Comparison of ENCODE assay signal across 28 cellular contexts in the genomic region with DNA sequence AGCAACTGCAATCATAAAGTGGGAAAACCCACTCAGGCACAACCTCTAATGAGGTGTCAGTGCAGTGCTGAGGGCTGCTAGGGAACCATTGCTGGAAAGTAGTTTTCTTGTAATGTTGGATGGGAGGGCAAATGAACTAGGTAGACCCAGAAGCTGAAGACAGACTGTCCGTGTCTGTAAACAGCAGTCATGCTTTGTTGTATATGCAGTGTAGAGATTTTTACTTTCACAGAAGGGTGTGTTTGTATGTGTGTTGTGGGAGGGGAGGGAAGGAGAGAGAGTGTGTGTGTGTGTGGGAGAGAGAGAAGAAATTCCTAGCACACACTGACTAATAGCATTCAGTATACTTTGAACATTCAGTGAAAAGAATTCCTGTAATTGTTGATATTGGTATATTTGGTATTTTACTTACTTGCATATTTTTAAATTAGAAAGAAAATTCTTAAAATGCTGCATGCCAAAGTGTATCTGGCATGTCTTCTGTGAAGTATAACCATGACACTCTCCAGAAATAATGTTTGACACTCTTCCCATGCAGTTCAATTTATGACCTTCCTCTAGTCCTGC. TPM values are rescaled to one million over a fixed set of nuclear protein-coding genes. Genes with fewer than 3 reads are reported as not detected.
DNase-seq lines count a peak whose midpoint lies in the region; ATAC-seq, FAIRE-seq and TF ChIP-seq lines count a peak whose summit lies in the region.
"Had no signal": no experiment of that assay in that cellular context is flagged by ENCODE, and none has a peak within 500 bp of the region (broad histone marks: within the 10 kb centered on the region; RNA-seq: fewer than 3 reads in every experiment).

No MANE protein-coding gene starts in this region.

- H3K4me1 Mint-ChIP-seq in GM23338 = peaks cover 3% of the 10 kb centered on the region; the same call in 2 of the 3 replicates
- no peaks in the 10 kb centered on the region for H3K4me1 Mint-ChIP-seq in HFFc6 (ENCODE audit: low read depth)
- H3K4me1 Mint-ChIP-seq: activated naive CD8-positive, alpha-beta T cell treated with anti-CD3 and anti-CD28 coated beads, Interleukin-2, amount 50 U/mL, for 24 hours; CD4-positive, CD25-positive, alpha-beta regulatory T cell had no signal

- FAIRE-seq in islet of Langerhans (lab: Jason Lieb, UNC) (peak; percentile 24), pancreas (lab: Jason Lieb, UNC) (no peak)
- FAIRE-seq: RCC 7860, TTC549 had no signal

- H3K9me2 ChIP-seq in GM23338 (ENCODE audit: insufficient read depth) = no peaks in the 10 kb centered on the region

- no peaks in the 10 kb centered on the region for H3K9me3 ChIP-seq in pancreas
- H3K9me3 ChIP-seq: ovary, SJSA1, tibial nerve had no signal

- H2AFZ ChIP-seq in GM23338 = no peak overlapping the region

- H3K79me2 ChIP-seq in GM23338 (replicated peaks; ENCODE audit: insufficient read depth) = no peaks in the 10 kb centered on the region

- H3K4me3 Mint-ChIP-seq in GM23338 (no peak overlapping the region), HFFc6 (no peak overlapping the region)
- H3K4me3 Mint-ChIP-seq: activated naive CD8-positive, alpha-beta T cell treated with anti-CD3 and anti-CD28 coated beads, Interleukin-2, amount 50 U/mL, for 24 hours; CD4-positive, CD25-positive, alpha-beta regulatory T cell; naive thymus-derived CD4-positive, alpha-beta T cell; stimulated activated naive CD8-positive, alpha-beta T cell treated with anti-CD3 and anti-CD28 coated beads, Interleukin-15, Interleukin-2, amounts not matched to agents 100 ng/mL and 50 ng/mL, for 24 hours had no signal

- no peak overlapping the region for H3K4me2 ChIP-seq in GM23338

- H3K9me3 Mint-ChIP-seq in GM23338 = no peaks in the 10 kb centered on the region
- H3K9me3 Mint-ChIP-seq in HFFc6 = no peaks in the 10 kb centered on the region
- H3K9me3 Mint-ChIP-seq: activated naive CD8-positive, alpha-beta T cell treated with anti-CD3 and anti-CD28 coated beads, Interleukin-2, amount 50 U/mL, for 24 hours; stimulated activated naive CD8-positive, alpha-beta T cell treated with anti-CD3 and anti-CD28 coated beads, Interleukin-15, Interleukin-2, amounts not matched to agents 100 ng/mL and 50 ng/mL, for 24 hours had no signal

- no peak overlapping the region for H3K4me3 ChIP-seq in GM23338
- H3K4me3 ChIP-seq in pancreas = no peak overlapping the region
- H3K4me3 ChIP-seq: coronary artery, ovary, SJSA1, tibial nerve had no signal

- DNase-seq in GM23338 (ENCODE audit: low spot score) (no peak), astrocyte of the hippocampus (ENCODE audit: low read depth, low spot score) (peak; percentile 54), pancreas (no peak), HFFc6 (no peak), cerebellar cortex (ENCODE audit: low spot score) (no peak), glomerular visceral epithelial cell (ENCODE audit: extremely low spot score) (no peak)
- DNase-seq: activated CD4-positive, alpha-beta T cell treated with anti-CD3 and anti-CD28 coated beads for 1 hour; activated gamma-delta T cell treated with Interleukin-2 at 50 U/mL for 16 hours; activated naive CD8-positive, alpha-beta T cell treated with anti-CD3 and anti-CD28 coated beads, Interleukin-2, amount 50 U/mL, for 24 hours; activated T-cell treated with anti-CD3 and anti-CD28 coated beads, Interleukin-2, amount 50 U/mL, for 1 hour; brain microvascular endothelial cell; CD4-positive, CD25-positive, alpha-beta regulatory T cell; GOT3; Karpas-422; mesendoderm; naive thymus-derived CD4-positive, alpha-beta T cell; ovary; stimulated activated CD4-positive, alpha-beta T cell treated with anti-CD3 and anti-CD28 coated beads, Interleukin-15, amount 100 ng/mL, for 24 hours had no signal

- intact Hi-C loops in pancreas (cut with DNase I) = no loop called here

- no peaks in the 10 kb centered on the region for H4K20me1 ChIP-seq in GM23338 (replicated peaks; ENCODE audit: insufficient read depth)

- H3K27ac ChIP-seq in GM23338 (ENCODE audit: low read depth) = no peak overlapping the region
- no peak overlapping the region for H3K27ac ChIP-seq in pancreas
- H3K27ac ChIP-seq: brain microvascular endothelial cell, coronary artery, ovary, SJSA1 had no signal

- H3F3A ChIP-seq in GM23338 (replicated peaks; ENCODE audit: low read depth) = no peaks in the 10 kb centered on the region

- 0 out of 2 replicates have a peak overlapping the region, but pooled peaks have one; percentile 24 for H3K27ac Mint-ChIP-seq in GM23338
- H3K27ac Mint-ChIP-seq in HFFc6 = no peak overlapping the region
- H3K27ac Mint-ChIP-seq: activated naive CD8-positive, alpha-beta T cell treated with anti-CD3 and anti-CD28 coated beads, Interleukin-2, amount 50 U/mL, for 24 hours; CD4-positive, CD25-positive, alpha-beta regulatory T cell; naive thymus-derived CD4-positive, alpha-beta T cell; stimulated activated naive CD8-positive, alpha-beta T cell treated with anti-CD3 and anti-CD28 coated beads, Interleukin-15, Interleukin-2, amounts not matched to agents 100 ng/mL and 50 ng/mL, for 24 hours had no signal

- H3K36me3 Mint-ChIP-seq in GM23338 (ENCODE audit: low read depth) (no peaks in the 10 kb centered on the region), HFFc6 (ENCODE audit: low read depth) (no peaks in the 10 kb centered on the region)
- H3K36me3 Mint-ChIP-seq: CD4-positive, CD25-positive, alpha-beta regulatory T cell; naive thymus-derived CD4-positive, alpha-beta T cell had no signal

- TF ChIP-seq CTCF in GM23338 (conservative IDR thresholded peaks at IDR 0.05; ENCODE audit: low read depth in 2 of 2) = no peak
- no peak for TF ChIP-seq CTCF in pancreas (IDR thresholded peaks at IDR 0.05)
- TF ChIP-seq CTCF in HFFc6 (IDR thresholded peaks at IDR 0.05) = no peak

- H3K27me3 ChIP-seq in GM23338 (ENCODE audit: insufficient read depth) (no peaks in the 10 kb centered on the region), pancreas (no peaks in the 10 kb centered on the region)
- H3K27me3 ChIP-seq: brain microvascular endothelial cell, ovary, SJSA1, tibial nerve had no signal

- H3K4me1 ChIP-seq in GM23338 (ENCODE audit: insufficient read depth) (no peaks in the 10 kb centered on the region; the same call in 1 of the 2 replicates), pancreas (peaks cover 0 to 3% (median 0%) of the 10 kb centered on the region in 3 donors)

- 67 to 74% methylated on average over 1 of the region's 1 CpG for whole genome bisulfite sequencing in pancreas, 2 donors

- H3K27me3 Mint-ChIP-seq in GM23338 (ENCODE audit: insufficient read depth, low read depth, poor library complexity) (peaks cover 2% of the 10 kb centered on the region), HFFc6 (ENCODE audit: insufficient read depth) (no peaks in the 10 kb centered on the region)
- H3K27me3 Mint-ChIP-seq: activated naive CD8-positive, alpha-beta T cell treated with anti-CD3 and anti-CD28 coated beads, Interleukin-2, amount 50 U/mL, for 24 hours; CD4-positive, CD25-positive, alpha-beta regulatory T cell; stimulated activated naive CD8-positive, alpha-beta T cell treated with anti-CD3 and anti-CD28 coated beads, Interleukin-15, Interleukin-2, amounts not matched to agents 100 ng/mL and 50 ng/mL, for 24 hours had no signal

- ATAC-seq in GM23338 (no peak), pancreas (peak in 3 of 4 donors; percentile 21 to 29 (median 27)), GM21360 (IDR thresholded peaks at IDR 0.05; ENCODE audit: unreplicated experiment) (no peak)
- ATAC-seq: activated naive CD8-positive, alpha-beta T cell treated with anti-CD3 and anti-CD28 coated beads, Interleukin-2, amount 50 U/mL, for 24 hours; naive thymus-derived CD4-positive, alpha-beta T cell; sciatic nerve had no signal

- H3K36me3 ChIP-seq in GM23338 (ENCODE audit: insufficient read depth) = no peaks in the 10 kb centered on the region
- no peaks in the 10 kb centered on the region for H3K36me3 ChIP-seq in pancreas
- H3K36me3 ChIP-seq: brain microvascular endothelial cell, ovary, SJSA1, tibial nerve had no signal

TF ChIP-seq in GM23338, 12 proteins besides CTCF, POLR2A, EP300 and RAD21 (continues in another document):
- no peak for TF ChIP-seq JUNB (IDR thresholded peaks at IDR 0.05; ENCODE audit: unreplicated experiment)
- no peak for TF ChIP-seq STAT1 (IDR thresholded peaks at IDR 0.05; ENCODE audit: unreplicated experiment)
- no peak for TF ChIP-seq NANOG (IDR thresholded peaks at IDR 0.05; ENCODE audit: borderline replicate concordance)
- no peak for TF ChIP-seq EZH2 (IDR thresholded peaks at IDR 0.05; ENCODE audit: low read depth, unreplicated experiment)
- TF ChIP-seq, protein P1, sequence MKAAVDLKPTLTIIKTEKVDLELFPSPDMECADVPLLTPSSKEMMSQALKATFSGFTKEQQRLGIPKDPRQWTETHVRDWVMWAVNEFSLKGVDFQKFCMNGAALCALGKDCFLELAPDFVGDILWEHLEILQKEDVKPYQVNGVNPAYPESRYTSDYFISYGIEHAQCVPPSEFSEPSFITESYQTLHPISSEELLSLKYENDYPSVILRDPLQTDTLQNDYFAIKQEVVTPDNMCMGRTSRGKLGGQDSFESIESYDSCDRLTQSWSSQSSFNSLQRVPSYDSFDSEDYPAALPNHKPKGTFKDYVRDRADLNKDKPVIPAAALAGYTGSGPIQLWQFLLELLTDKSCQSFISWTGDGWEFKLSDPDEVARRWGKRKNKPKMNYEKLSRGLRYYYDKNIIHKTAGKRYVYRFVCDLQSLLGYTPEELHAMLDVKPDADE (IDR thresholded peaks at IDR 0.05) = no peak
- TF ChIP-seq CREB1 (CRISPR knock-in tag; IDR thresholded peaks at IDR 0.05; ENCODE audit: low read depth) = no peak
- TF ChIP-seq POLR2AphosphoS5 (IDR thresholded peaks at IDR 0.05; ENCODE audit: low read depth) = no peak

RNA-seq across cellular contexts. Expression of a gene that starts 28.8 kb away (rescaled TPM):
- total RNA-seq in GM23338 (2014; rRNA removed; shearing (Covaris generic)) = 3.0 and 3.5 TPM in 2 replicates
- polyA plus RNA-seq in GM23338 (2016; fragmentation: Nextera tagmentation; extraction: Ambion mirVana) (0.71 and 0.77 TPM in 2 replicates), pancreas (1 to 10 TPM; 3.9 to 6.0 TPM)
- total RNA-seq in pancreas = 10 to 100 TPM; 10.3 to 39.8 (median 14.3) TPM
- total RNA-seq in HFFc6 (2021; fragmentation: NEBNext Ultra II Directional; extraction: Animal tissue kit (Norgen Biotek cat#: 25700)) = not detected
- total RNA-seq: T-helper 1 cell treated with Interleukin-12 subunit alpha and Interleukin-12 subunit beta and Interleukin-4 antibody, amounts not matched to agents 30 ng/mL and 1 ng/mL, for 36 hours had no signal
- polyA plus RNA-seq: naive thymus-derived CD4-positive, alpha-beta T cell had no signal

Comparison
In these comparisons a context has a peak if more than half of its experiments do, and no peak if none do; other contexts are left out.
1. ATAC-seq: peak in pancreas (3 of 4); none in GM23338 (single experiment) and GM21360 (single experiment).